In genomic region chr4:183170894-183171293, GRCh38 we compare ENCODE assay signal across 25 cellular contexts.
DNase-seq lines count a peak whose midpoint lies in the region; ATAC-seq, FAIRE-seq and TF ChIP-seq lines count a peak whose summit lies in the region.
"Had no signal": no experiment of that assay in that cellular context is flagged by ENCODE, and none has a peak within 500 bp of the region (broad histone marks: within the 10 kb centered on the region; RNA-seq: fewer than 3 reads in every experiment).

No MANE protein-coding gene starts in this region.

- no TSS peak for BruUV-seq in Caco-2 (replicated peaks; lab: Mats Ljungman, UMichigan)

- no peaks in the 10 kb centered on the region for H3K9me3 ChIP-seq in A549
- no peaks in the 10 kb centered on the region for H3K9me3 ChIP-seq in Caco-2
- no peaks in the 10 kb centered on the region for H3K9me3 ChIP-seq in thyroid gland
- H3K9me3 ChIP-seq: BLaER1 treated with 17β-estradiol and CSF1 and Interleukin-3, amounts not matched to agents 10 nM and 100 nM had no signal

- DNase-seq in A549 (ENCODE audit: low read depth in 1 of 2, low spot score in 1 of 2) (no peak), Caco-2 (no peak), thyroid gland (no peak), foreskin melanocyte (no peak)
- DNase-seq: 8988T; AML-193; CD4-positive, alpha-beta T cell; CD8-positive, alpha-beta T cell; DMS 273 treated with DMSO at 0.1 percent for 48 hours; DMS153; DMS53; DMS79; DND-41; EL; GDM1 had no signal

- no peak overlapping the region for H3K4me3 Mint-ChIP-seq in Caco-2 (ENCODE audit: unreplicated experiment)
- H3K4me3 Mint-ChIP-seq: B cell; CD4-positive, alpha-beta T cell; CD8-positive, alpha-beta T cell had no signal

- TF ChIP-seq CTCF in A549 (IDR thresholded peaks at IDR 0.05) (no peak), Caco-2 (IDR thresholded peaks at IDR 0.05; ENCODE audit: insufficient read depth in 1 of 2, low read depth in 1 of 2, low read length in 1 of 2, severe bottlenecking in 1 of 2, unreplicated experiment in 1 of 2) (no peak), VCaP (conservative IDR thresholded peaks at IDR 0.05) (no peak), thyroid gland (IDR thresholded peaks at IDR 0.05) (no peak)

- H3K4me2 ChIP-seq in A549, result peak overlapping the region; percentile 72
- H3K4me2 ChIP-seq: BLaER1 treated with 17β-estradiol and CSF1 and Interleukin-3, amounts not matched to agents 10 nM and 100 nM had no signal

- H3K4me3 ChIP-seq in A549 (no peak overlapping the region), Caco-2 (ENCODE audit: low read depth, low read length) (no peak overlapping the region), thyroid gland (replicated peaks in 1 of 3) (no peak overlapping the region)
- H3K4me3 ChIP-seq: BLaER1 treated with 17β-estradiol and CSF1 and Interleukin-3, amounts not matched to agents 10 nM and 100 nM; GM12878 had no signal

- CTCF ChIA-PET in A549 (lab: Yijun Ruan, JAX) (no interaction called here), Caco-2 (lab: Charles Lee) (interaction anchor here (0.6 kb wide), 1 partner anchor 16 kb away, joined by 3 read pairs; no protein-coding TSS in a partner anchor)

- H3K36me3 ChIP-seq in Caco-2 (ENCODE audit: control insufficient read depth, insufficient read depth, low read length) (no peaks in the 10 kb centered on the region), thyroid gland (no peaks in the 10 kb centered on the region)
- H3K36me3 ChIP-seq: BLaER1 treated with 17β-estradiol and CSF1 and Interleukin-3, amounts not matched to agents 10 nM and 100 nM had no signal

- H3K36me3 Mint-ChIP-seq in Caco-2 (ENCODE audit: insufficient read depth, unreplicated experiment), result peaks cover 39% of the 10 kb centered on the region
- H3K36me3 Mint-ChIP-seq: CD8-positive, alpha-beta T cell had no signal

- ATAC-seq in A549 (no peak), GM18907 (IDR thresholded peaks at IDR 0.05; ENCODE audit: unreplicated experiment) (no peak), HG03025 (IDR thresholded peaks at IDR 0.05; ENCODE audit: low FRiP score, unreplicated experiment) (no peak)
- ATAC-seq: CD8-positive, alpha-beta T cell; GM12878 had no signal

- FAIRE-seq in A549 (lab: Jason Lieb, UNC), result no peak
- FAIRE-seq: GM12878, GM12892, GM18507, GM19239 had no signal

- H3K4me1 ChIP-seq in A549 (peaks cover 70% of the 10 kb centered on the region), Caco-2 (peaks cover 64% of the 10 kb centered on the region), thyroid gland (peaks cover 46 to 60% of the 10 kb centered on the region in 2 donors)
- H3K4me1 ChIP-seq: BLaER1 treated with 17β-estradiol and CSF1 and Interleukin-3, amounts not matched to agents 10 nM and 100 nM had no signal

- POLR2A ChIA-PET in A549 (lab: Yijun Ruan, JAX), result no interaction called here
- POLR2A ChIA-PET in Caco-2 (lab: Charles Lee), result no interaction called here

- peak overlapping the region; percentile 59 to 63; a peak in 5 of 6 replicates for H3K27ac ChIP-seq in A549
- H3K27ac ChIP-seq in VCaP, result peak overlapping the region; percentile 44
- peak overlapping the region in 2 of 3 donors; percentile 23 to 37 for H3K27ac ChIP-seq in thyroid gland
- H3K27ac ChIP-seq: BLaER1 treated with 17β-estradiol and CSF1 and Interleukin-3, amounts not matched to agents 10 nM and 100 nM; C4-2B had no signal

- H3K9me3 Mint-ChIP-seq in Caco-2 (ENCODE audit: unreplicated experiment), result peaks cover 12% of the 10 kb centered on the region
- H3K9me3 Mint-ChIP-seq: CD4-positive, alpha-beta T cell; CD8-positive, alpha-beta T cell had no signal

- TF ChIP-seq POLR2A in A549 (IDR thresholded peaks at IDR 0.05; ENCODE audit: low read length), result no peak
- TF ChIP-seq POLR2A in thyroid gland (IDR thresholded peaks at IDR 0.05), result no peak

- no peaks in the 10 kb centered on the region for H3K27me3 ChIP-seq in Caco-2 (replicated peaks; ENCODE audit: control insufficient read depth, insufficient read depth, low read length)
- no peaks in the 10 kb centered on the region for H3K27me3 ChIP-seq in thyroid gland
- H3K27me3 ChIP-seq: BLaER1 treated with 17β-estradiol and CSF1 and Interleukin-3, amounts not matched to agents 10 nM and 100 nM had no signal

- intact Hi-C loops in Caco-2 (cut with micrococcal nuclease; ENCODE audit: unreplicated experiment) (no loop called here), thyroid gland (cut with DNase I) (no loop called here)

- H3K4me1 Mint-ChIP-seq in Caco-2 (ENCODE audit: low read depth, unreplicated experiment), result peaks cover 65% of the 10 kb centered on the region
- H3K4me1 Mint-ChIP-seq: B cell had no signal

- no peaks in the 10 kb centered on the region for H3K27me3 Mint-ChIP-seq in Caco-2 (ENCODE audit: insufficient read depth, unreplicated experiment)
- H3K27me3 Mint-ChIP-seq: CD4-positive, alpha-beta T cell had no signal

- TF ChIP-seq RAD21 in A549 (conservative IDR thresholded peaks at IDR 0.05 in 1 of 2, IDR thresholded peaks at IDR 0.05 in 1 of 2), result no peak

- peak overlapping the region; percentile 15 for H3K27ac Mint-ChIP-seq in Caco-2 (ENCODE audit: unreplicated experiment)
- H3K27ac Mint-ChIP-seq: B cell; CD4-positive, alpha-beta T cell; CD8-positive, alpha-beta T cell had no signal

- no peak for TF ChIP-seq EP300 in A549 (IDR thresholded peaks at IDR 0.05)

TF ChIP-seq in A549, 52 proteins besides CTCF, POLR2A, EP300 and RAD21:
- TF ChIP-seq NPAS2 (CRISPR knock-in tag; IDR thresholded peaks at IDR 0.05; ENCODE audit: borderline replicate concordance) (no peak), ZFP36 (IDR thresholded peaks at IDR 0.05; ENCODE audit: borderline replicate concordance, partially characterized antibody) (no peak), POLR2AphosphoS2 (conservative IDR thresholded peaks at IDR 0.05; ENCODE audit: low read length) (no peak), EHF (CRISPR knock-in tag; IDR thresholded peaks at IDR 0.05) (no peak), SMC3 (IDR thresholded peaks at IDR 0.05) (no peak), HES2 (IDR thresholded peaks at IDR 0.05) (no peak), CHD4 (IDR thresholded peaks at IDR 0.05; ENCODE audit: borderline replicate concordance) (no peak), HDAC2 (IDR thresholded peaks at IDR 0.05) (no peak), FOSL2 (IDR thresholded peaks at IDR 0.05) (no peak), FOSL2 (CRISPR knock-in tag; IDR thresholded peaks at IDR 0.05) (no peak), HMGXB4 (CRISPR knock-in tag; IDR thresholded peaks at IDR 0.05; ENCODE audit: borderline replicate concordance) (no peak), ATOH8 (CRISPR knock-in tag; IDR thresholded peaks at IDR 0.05; ENCODE audit: low read depth) (no peak), MYC (IDR thresholded peaks at IDR 0.05; ENCODE audit: borderline replicate concordance, low read length) (no peak), KDM5A (IDR thresholded peaks at IDR 0.05) (no peak)
